In the genomic region with DNA sequence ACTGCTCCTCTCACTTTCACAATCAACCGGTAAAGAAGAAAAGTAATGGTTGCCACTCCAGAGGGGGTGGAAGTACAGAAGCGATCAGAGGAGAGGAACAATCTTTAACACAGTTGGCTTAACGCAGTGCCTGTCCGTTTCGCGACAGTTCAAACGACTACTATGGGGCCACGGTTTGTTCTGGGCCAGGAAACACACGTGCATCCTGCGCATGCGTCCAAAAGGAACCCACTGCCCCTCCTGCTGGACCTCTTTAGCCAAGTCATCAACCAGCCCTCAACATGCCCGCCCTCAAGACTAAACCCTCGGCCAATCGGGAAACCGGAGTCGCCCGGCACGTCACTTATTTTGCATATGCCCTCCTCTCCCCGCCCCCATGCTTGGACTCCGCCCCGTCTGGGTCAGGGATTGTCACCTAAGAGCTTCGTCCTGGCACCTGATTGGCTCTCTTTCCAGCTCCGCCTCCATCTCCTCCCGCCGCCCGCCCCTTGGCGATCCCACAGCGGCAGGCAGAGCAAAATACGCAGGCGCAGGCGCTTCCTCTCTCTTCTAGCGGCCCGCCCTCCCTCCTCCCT, we compare ENCODE assay signal across 8 cellular contexts. TPM values are rescaled to one million over a fixed set of nuclear protein-coding genes. Genes with fewer than 3 reads are reported as not detected.
DNase-seq lines count a peak whose midpoint lies in the region; ATAC-seq, FAIRE-seq and TF ChIP-seq lines count a peak whose summit lies in the region.

No MANE protein-coding gene starts in this region.

- H2AFZ ChIP-seq in GM12878 (ENCODE audit: control insufficient read depth, low read depth, low read length), result peak overlapping the region; percentile 35; the same call in 1 of the 2 replicates

- H3K4me1 ChIP-seq in SJSA1 (replicated peaks), result peaks cover 70% of the 10 kb centered on the region
- H3K4me1 ChIP-seq in GM12878 (ENCODE audit: control insufficient read depth, insufficient read depth, low read length), result peaks cover 18% of the 10 kb centered on the region
- H3K4me1 ChIP-seq in small intestine (ENCODE audit: control insufficient read depth in 2 of 2, insufficient read depth in 1 of 2, low read depth in 1 of 2, low read length in 1 of 2), result peaks cover 0 to 5% of the 10 kb centered on the region in 2 donors

- CTCF ChIA-PET in GM12878 (lab: Yijun Ruan, JAX), result interaction anchor here (0.8 to 2.9 kb wide), 14 partner anchors 10 to 135 kb away, joined by 3 to 12 read pairs (median 4); no protein-coding TSS in a partner anchor

- peak overlapping the region; percentile 73 for H3K9ac ChIP-seq in GM12878 (ENCODE audit: control insufficient read depth, insufficient read depth, low read length)

- in situ Hi-C loops in GM12878 (cut with MboI), result loop anchor here (5.0 kb wide), 2 partner anchors 86 to 126 kb away; no protein-coding TSS in a partner anchor

- POLR2A ChIA-PET in GM12878 (lab: Charles Lee), result interaction anchor here (0.6 to 5.1 kb wide), 20 partner anchors 9 to 131 kb away, joined by 3 to 38 read pairs (median 4); partner anchors contain the start of gene TOPBP1

- TF ChIP-seq POLR2A in GM12878 (IDR thresholded peaks at IDR 0.05; ENCODE audit: low read depth, low read length), result no peak; the same call in 1 of the 2 replicates

- RAD21 ChIA-PET in GM12878 (lab: Charles Lee; ENCODE audit: unreplicated experiment), result interaction anchor here (0.6 to 10.3 kb wide), 20 partner anchors 9 to 137 kb away, joined by 3 to 137 read pairs (median 6); no protein-coding TSS in a partner anchor

- peak in 2 of 3 experiments; percentile 3 to 14; a peak in 2 of 6 replicates for TF ChIP-seq CTCF in GM12878 (IDR thresholded peaks at IDR 0.05 in 2 of 3, conservative IDR thresholded peaks at IDR 0.05 in 1 of 3; ENCODE audit: control insufficient read depth in 2 of 3, extremely low read depth in 1 of 3, insufficient read depth in 1 of 3, low read depth in 3 of 3, low read length in 3 of 3)

- H3K36me3 ChIP-seq in SJSA1, result peaks cover 42% of the 10 kb centered on the region
- peaks cover 2 to 13% of the 10 kb centered on the region in 2 experiments; a peak in 3 of 4 replicates for H3K36me3 ChIP-seq in GM12878 (ENCODE audit: control insufficient read depth in 2 of 2, insufficient read depth in 2 of 2, low read length in 1 of 2)
- H3K36me3 ChIP-seq in small intestine (ENCODE audit: control insufficient read depth in 2 of 2, insufficient read depth in 2 of 2, low read length in 2 of 2), result peaks cover 3 to 5% of the 10 kb centered on the region in 2 donors

- DNase-seq in SJSA1 (ENCODE audit: low read depth in 1 of 2, low spot score in 2 of 2) (peak; percentile 99 to 100), GM12878 (ENCODE audit: low read depth, low spot score) (peak; percentile 99), small intestine (peak; percentile 100), NCI-H2107 treated with DMSO at 0.1 percent for 48 hours (lab: John Stamatoyannopoulos, UW; ENCODE audit: unreplicated experiment) (no peak), NCI-H748 treated with DMSO at 0.1 percent for 48 hours (lab: John Stamatoyannopoulos, UW) (no peak)

- no peaks in the 10 kb centered on the region for H3K9me3 ChIP-seq in SJSA1 (replicated peaks)
- no peaks in the 10 kb centered on the region for H3K9me3 ChIP-seq in GM12878 (replicated peaks; ENCODE audit: control insufficient read depth, insufficient read depth, low read length)
- no peaks in the 10 kb centered on the region for H3K9me3 ChIP-seq in small intestine (ENCODE audit: control insufficient read depth, low read depth)

- BruUV-seq in GM12878 (replicated peaks; lab: Mats Ljungman, UMichigan), result no TSS peak

- ATAC-seq in GM18499 (IDR thresholded peaks at IDR 0.05; ENCODE audit: insufficient read depth, unreplicated experiment) (peak; percentile 50), HG02885 (IDR thresholded peaks at IDR 0.05; ENCODE audit: poor library complexity, unreplicated experiment) (peak; percentile 75), GM12878 (peak; percentile 83)

- 0% methylated on average over 28 of the region's 33 CpGs for WGBS in GM12878 (ENCODE audit: insufficient coverage, insufficient replicate concordance, low lambda C conversion rate, missing lambda C conversion rate)
- 1% methylated on average over 32 to 33 of the region's 33 CpGs for WGBS in small intestine, 3 donors

- H3K27me3 ChIP-seq in SJSA1 (replicated peaks), result no peaks in the 10 kb centered on the region
- H3K27me3 ChIP-seq in GM12878 (replicated peaks in 1 of 2; ENCODE audit: control insufficient read depth in 2 of 2, insufficient read depth in 2 of 2, low read length in 1 of 2), result no peaks in the 10 kb centered on the region
- no peaks in the 10 kb centered on the region for H3K27me3 ChIP-seq in small intestine (ENCODE audit: control insufficient read depth in 2 of 2, insufficient read depth in 2 of 2, low read length in 2 of 2)

- H3K4me2 ChIP-seq in GM12878 (ENCODE audit: control insufficient read depth, insufficient read depth), result peak overlapping the region; percentile 86

- no peak for TF ChIP-seq EP300 in GM12878 (IDR thresholded peaks at IDR 0.05; ENCODE audit: borderline replicate concordance in 1 of 2, control insufficient read depth in 1 of 2, low read depth in 2 of 2, low read length in 2 of 2)

- peak overlapping the region; percentile 82 for H3K27ac ChIP-seq in SJSA1
- peak overlapping the region; percentile 97 for H3K27ac ChIP-seq in GM12878 (ENCODE audit: control insufficient read depth, insufficient read depth)
- H3K27ac ChIP-seq in small intestine (ENCODE audit: low read depth in 1 of 2, low read length in 1 of 2), result peak overlapping the region; percentile 84 to 99

- SMC1A ChIA-PET in GM12878 (lab: Charles Lee; ENCODE audit: uncharacterized antibody, unreplicated experiment), result interaction anchor here (0.6 to 3.9 kb wide), 21 partner anchors 11 to 131 kb away, joined by 3 to 44 read pairs (median 8); no protein-coding TSS in a partner anchor

- H4K20me1 ChIP-seq in GM12878 (ENCODE audit: control insufficient read depth, insufficient read depth), result peaks cover 4% of the 10 kb centered on the region; the same call in 1 of the 2 replicates

- peaks cover 44% of the 10 kb centered on the region for H3K79me2 ChIP-seq in GM12878 (ENCODE audit: control insufficient read depth, insufficient read depth, low read length)

- H3K4me3 ChIP-seq in SJSA1 (peak overlapping the region; percentile 91), GM12878 (peak overlapping the region; percentile 73), iPS-11a (ENCODE audit: low read depth, low read length) (peak overlapping the region; percentile 25), small intestine (ENCODE audit: low read depth in 1 of 2, low read length in 2 of 2) (peak overlapping the region; percentile 88 to 96)

- FAIRE-seq in GM12878 (lab: Jason Lieb, UNC) (peak; percentile 99), small intestine (lab: Jason Lieb, UNC) (no peak)

- intact Hi-C loops in GM12878 (cut with micrococcal nuclease; ENCODE audit: unreplicated experiment), result loop anchor here (1.0 to 10.0 kb wide), 5 partner anchors 82 to 848 kb away; partner anchors contain the start of gene NPHP3

- no peak for TF ChIP-seq RAD21 in GM12878 (IDR thresholded peaks at IDR 0.05; ENCODE audit: insufficient read depth, low read depth, low read length)

TF ChIP-seq in GM12878, 131 proteins besides CTCF, POLR2A, EP300 and RAD21 (continues in another document):
- no peak for TF ChIP-seq NFXL1 (IDR thresholded peaks at IDR 0.05; ENCODE audit: borderline replicate concordance)
- no peak; the same call in 1 of the 2 replicates for TF ChIP-seq STAT3 (IDR thresholded peaks at IDR 0.05; ENCODE audit: low read depth, low read length)
- TF ChIP-seq EGR1 (IDR thresholded peaks at IDR 0.05; ENCODE audit: borderline replicate concordance in 1 of 2, low read depth in 2 of 2, low read length in 2 of 2), result peak in 1 of 2 experiments; percentile 25; a peak in 1 of 3 replicates
- TF ChIP-seq YBX1 (IDR thresholded peaks at IDR 0.05), result no peak
- TF ChIP-seq WRNIP1 (IDR thresholded peaks at IDR 0.05; ENCODE audit: borderline replicate concordance, low read depth, low read length), result no peak
- TF ChIP-seq ZNF207 (IDR thresholded peaks at IDR 0.05; ENCODE audit: borderline replicate concordance), result no peak; the same call in 1 of the 2 replicates
- no peak for TF ChIP-seq MEF2A (IDR thresholded peaks at IDR 0.05; ENCODE audit: insufficient read depth, low read depth, low read length)
- no peak for TF ChIP-seq SIN3A (IDR thresholded peaks at IDR 0.05; ENCODE audit: low read depth, low read length)
- TF ChIP-seq SMARCA5 (IDR thresholded peaks at IDR 0.05), result 0 out of 2 replicates have a peak, but pooled peaks have one; percentile 2
- TF ChIP-seq MYC (IDR thresholded peaks at IDR 0.05; ENCODE audit: insufficient read depth, insufficient read length, insufficient replicate concordance, low read length, severe bottlenecking), result no peak
- no peak for TF ChIP-seq MTA2 (IDR thresholded peaks at IDR 0.05; ENCODE audit: low read depth)
- peak; percentile 57 for TF ChIP-seq ATF7 (IDR thresholded peaks at IDR 0.05; ENCODE audit: low read depth)
- TF ChIP-seq RFX5 (IDR thresholded peaks at IDR 0.05; ENCODE audit: low read depth, low read length), result peak; percentile 77; the same call in 1 of the 2 replicates
- TF ChIP-seq TARDBP (IDR thresholded peaks at IDR 0.05; ENCODE audit: borderline replicate concordance), result no peak

RNA-seq across cellular contexts. Expression of gene CDV3, which starts 0.3 kb away (rescaled TPM):
- total RNA-seq in SJSA1 (2014; rRNA removed; shearing (Covaris generic)), result 119 and 134 TPM in 2 replicates
- total RNA-seq in GM12878 (2013; cell fraction: nucleolus; rRNA removed), result 33.0 and 34.3 TPM in 2 replicates
- total RNA-seq in GM12878 (2014; rRNA removed), result 131 and 146 TPM in 2 replicates
- total RNA-seq in GM12878 (2014; rRNA removed; fragmentation: Illumina TruSeq; extraction: Trizol), result 206 and 210 TPM in 2 replicates
- total RNA-seq in GM12878 (2021), result 214 and 219 TPM in 2 replicates
- 136 TPM for polyA plus RNA-seq in GM12878 (2011; ENCODE audit: low read depth)
- 133 and 170 TPM in 2 replicates for polyA plus RNA-seq in GM12878 (2011; rRNA removed)
- 48.0 and 52.5 TPM in 2 replicates for polyA plus RNA-seq in GM12878 (2011; cell fraction: cytosol; rRNA removed)
- 32.5 and 43.0 TPM in 2 replicates for polyA plus RNA-seq in GM12878 (2011; cell fraction: nucleus; rRNA removed)
- 166 and 179 TPM in 2 replicates for polyA plus RNA-seq in GM12878 (2012)
- 214 and 246 TPM in 2 replicates for polyA plus RNA-seq in GM12878 (2014; fragmentation: Illumina TruSeq; extraction: Trizol)
- 100 to 1,000 TPM; 133 to 466 TPM for polyA plus RNA-seq in GM12878 (2014; fragmentation: Nextera tagmentation; extraction: Ambion mirVana)
- 137 and 138 TPM in 2 replicates for polyA plus RNA-seq in GM12878 (2014; rRNA removed)
- 10 to 100 TPM; 42.3 to 48.4 TPM for polyA plus RNA-seq in GM12878 (2016; fragmentation: Nextera tagmentation; extraction: Ambion mirVana)
- polyA minus RNA-seq in GM12878 (2011; rRNA and poly(A)+ RNA removed), result 62.1 and 87.1 TPM in 2 replicates
- polyA minus RNA-seq in GM12878 (2011; cell fraction: cytosol; rRNA and poly(A)+ RNA removed), result 54.3 and 57.8 TPM in 2 replicates
- 18.5 and 35.0 TPM in 2 replicates for polyA minus RNA-seq in GM12878 (2011; cell fraction: nucleus; rRNA and poly(A)+ RNA removed)
- polyA plus RNA-seq in small intestine, result 10 to 100 TPM; 43.2 to 60.0 (median 59.0) TPM

Comparison
In these comparisons a context has a peak if more than half of its experiments do, and no peak if none do; other contexts are left out.
1. DNase-seq: peak in SJSA1 (2 of 2), GM12878 (single experiment) and small intestine (single experiment); none in NCI-H2107 treated with DMSO at 0.1 percent for 48 hours (single experiment) and NCI-H748 treated with DMSO at 0.1 percent for 48 hours (single experiment).
2. H3K4me3 ChIP-seq: peak in every context shown above with its lines; median percentile 92 in small intestine; 91 in SJSA1; 73 in GM12878; 25 in iPS-11a.
3. Peak in every context shown above with its lines, with median percentiles within 50 percentile points of each other: ATAC-seq and H3K27ac ChIP-seq.